8 cellular contexts compared by ENCODE assay signal in genomic region chr3:184040010-184040409, GRCh38. TPM values are rescaled to one million over a fixed set of nuclear protein-coding genes. Genes with fewer than 3 reads are reported as not detected.
DNase-seq lines count a peak whose midpoint lies in the region; ATAC-seq and TF ChIP-seq lines count a peak whose summit lies in the region.

No MANE protein-coding gene starts in this region.

- H3K27me3 ChIP-seq in A673 (replicated peaks; ENCODE audit: insufficient read depth, low read depth, low read length, poor library complexity) (peaks cover 24% of the 10 kb centered on the region), PC-9 (ENCODE audit: insufficient read depth, low read depth) (no peaks in the 10 kb centered on the region), smooth muscle cell (ENCODE audit: low read depth) (peaks cover 8% of the 10 kb centered on the region)

- CTCF ChIA-PET in A673 (lab: Charles Lee) (no interaction called here), PC-9 (lab: Charles Lee) (interaction anchor here (0.7 to 1.2 kb wide), 2 partner anchors 34 to 95 kb away, joined by 3 to 4 read pairs; partner anchors contain the start of gene EIF2B5)

- H3K4me2 ChIP-seq in PC-9 (no peak overlapping the region), smooth muscle cell (no peak overlapping the region)

- H3K4me1 ChIP-seq in A673 (ENCODE audit: insufficient read depth, low read length, poor library complexity, severe bottlenecking) = peaks cover 18% of the 10 kb centered on the region
- H3K4me1 ChIP-seq in PC-9 (replicated peaks; ENCODE audit: insufficient read depth) = no peaks in the 10 kb centered on the region
- H3K4me1 ChIP-seq in smooth muscle cell (ENCODE audit: low read depth) = no peaks in the 10 kb centered on the region

- H3K36me3 Mint-ChIP-seq in activated T-cell treated with anti-CD3 and anti-CD28 coated beads, Interleukin-2, amount 50 U/mL, for 4 hours (ENCODE audit: insufficient read depth) = no peaks in the 10 kb centered on the region

- BruUV-seq in A673 (replicated peaks; lab: Mats Ljungman, UMichigan) (no TSS peak), PC-9 (replicated peaks; lab: Mats Ljungman, UMichigan) (no TSS peak)

- intact Hi-C loops in A673 (cut with micrococcal nuclease; ENCODE audit: unreplicated experiment) (no loop called here), PC-9 (cut with micrococcal nuclease; ENCODE audit: unreplicated experiment) (loop anchor here (1.0 to 5.0 kb wide), 5 partner anchors 77 to 247 kb away; partner anchors contain the start of genes ALG3 and EEF1AKMT4)

- no peak for TF ChIP-seq CTCF in A673 (conservative IDR thresholded peaks at IDR 0.05; ENCODE audit: low read depth, low read length)
- peak; percentile 23 for TF ChIP-seq CTCF in GM12874 (IDR thresholded peaks at IDR 0.05; ENCODE audit: insufficient read depth, low read depth, low read length)
- TF ChIP-seq CTCF in PC-9 (conservative IDR thresholded peaks at IDR 0.05) = peak; percentile 84
- peak; percentile 56 for TF ChIP-seq CTCF in fibroblast of pulmonary artery (IDR thresholded peaks at IDR 0.05; ENCODE audit: low read length, missing control alignments)
- no peak for TF ChIP-seq CTCF in smooth muscle cell (IDR thresholded peaks at IDR 0.05; ENCODE audit: borderline replicate concordance, insufficient read depth, poor library complexity, severe bottlenecking)

- H3K4me1 Mint-ChIP-seq in activated T-cell treated with anti-CD3 and anti-CD28 coated beads, Interleukin-2, amount 50 U/mL, for 4 hours (ENCODE audit: low read depth) = no peaks in the 10 kb centered on the region

- no peak overlapping the region for H3K9ac ChIP-seq in smooth muscle cell (ENCODE audit: low read depth)

- no peak for ATAC-seq in activated T-cell treated with anti-CD3 and anti-CD28 coated beads, Interleukin-2, amount 50 U/mL, for 4 hours

- H3K4me3 Mint-ChIP-seq in activated T-cell treated with anti-CD3 and anti-CD28 coated beads, Interleukin-2, amount 50 U/mL, for 4 hours = no peak overlapping the region

- H2AFZ ChIP-seq in PC-9 (no peak overlapping the region), smooth muscle cell (ENCODE audit: low read depth) (no peak overlapping the region)

- H3K79me2 ChIP-seq in PC-9 (ENCODE audit: low read depth) (no peaks in the 10 kb centered on the region), smooth muscle cell (ENCODE audit: low read depth) (no peaks in the 10 kb centered on the region)

- WGBS in smooth muscle cell (ENCODE audit: low lambda C conversion rate) = 67% methylated on average over 3 of the region's 3 CpGs

- no peaks in the 10 kb centered on the region for H3F3A ChIP-seq in PC-9 (ENCODE audit: insufficient read depth, low read depth)
- H3F3A ChIP-seq in smooth muscle cell (ENCODE audit: low read depth) = no peaks in the 10 kb centered on the region

- no peaks in the 10 kb centered on the region for H4K20me1 ChIP-seq in PC-9 (ENCODE audit: insufficient read depth)
- H4K20me1 ChIP-seq in smooth muscle cell (ENCODE audit: low read depth) = no peaks in the 10 kb centered on the region

- POLR2A ChIA-PET in A673 (lab: Charles Lee; ENCODE audit: low non-redundant PET) (no interaction called here), PC-9 (lab: Charles Lee; ENCODE audit: unreplicated experiment) (no interaction called here)

- H3K9me2 ChIP-seq in PC-9 (ENCODE audit: insufficient read depth) = no peaks in the 10 kb centered on the region

- no peaks in the 10 kb centered on the region for H3K9me3 Mint-ChIP-seq in activated T-cell treated with anti-CD3 and anti-CD28 coated beads, Interleukin-2, amount 50 U/mL, for 4 hours

- H3K27ac ChIP-seq in A673 (ENCODE audit: low read depth, low read length, poor library complexity, severe bottlenecking) (no peak overlapping the region), PC-9 (no peak overlapping the region), smooth muscle cell (ENCODE audit: low read depth) (no peak overlapping the region)

- peak; percentile 19 for DNase-seq in A673 (ENCODE audit: low spot score)
- DNase-seq in PC-9 = peak in 1 of 2 experiments; percentile 44
- DNase-seq in fibroblast of pulmonary artery (ENCODE audit: low read depth) = peak; percentile 54
- no peak for DNase-seq in activated T-cell treated with anti-CD3 and anti-CD28 coated beads, Interleukin-2, amount 50 U/mL, for 4 hours
- DNase-seq in stimulated activated CD4-positive, alpha-beta T cell treated with anti-CD3 and anti-CD28 coated beads, Interleukin-4, amount 100 ng/mL, for 4 hours = no peak
- no peak for DNase-seq in smooth muscle cell (lab: John Stamatoyannopoulos, UW; ENCODE audit: unreplicated experiment)
- DNase-seq in T1000 (lab: John Stamatoyannopoulos, UW) = no peak

- H3K9me3 ChIP-seq in A673 (ENCODE audit: low read depth, low read length, poor library complexity, severe bottlenecking) (no peaks in the 10 kb centered on the region), PC-9 (ENCODE audit: insufficient read depth, low read depth) (no peaks in the 10 kb centered on the region), smooth muscle cell (replicated peaks; ENCODE audit: low read depth) (no peaks in the 10 kb centered on the region)

- H3K4me3 ChIP-seq in A673 (ENCODE audit: low read depth, low read length, poor library complexity, severe bottlenecking) (no peak overlapping the region), PC-9 (no peak overlapping the region), fibroblast of pulmonary artery (replicated peaks; ENCODE audit: low read depth, low read length) (no peak overlapping the region), smooth muscle cell (no peak overlapping the region)

- H3K27me3 Mint-ChIP-seq in activated T-cell treated with anti-CD3 and anti-CD28 coated beads, Interleukin-2, amount 50 U/mL, for 4 hours (ENCODE audit: low read depth) = peaks cover 3% of the 10 kb centered on the region

- H3K36me3 ChIP-seq in A673 (ENCODE audit: insufficient read depth, low read length, poor library complexity, severe bottlenecking) (no peaks in the 10 kb centered on the region), PC-9 (ENCODE audit: low read depth) (no peaks in the 10 kb centered on the region), smooth muscle cell (ENCODE audit: low read depth) (no peaks in the 10 kb centered on the region)

RNA-seq across cellular contexts. Expression of gene HTR3D, which starts 8.5 kb away (rescaled TPM):
- total RNA-seq in A673 (2021) (not detected in 2 replicates), PC-9 (2021) (not detected in 2 replicates), smooth muscle cell (not detected in 2 replicates)
- total RNA-seq in activated T-cell treated with anti-CD3 and anti-CD28 coated beads, Interleukin-2, amount 50 U/mL, for 4 hours = not detected
- polyA plus RNA-seq in smooth muscle cell = not detected in 2 replicates

RNA-seq across cellular contexts. Expression of gene HTR3C, which starts 12.8 kb away (rescaled TPM):
- total RNA-seq in A673 (2021) (not detected in 2 replicates), PC-9 (2021) (not detected in 2 replicates), smooth muscle cell (not detected in 2 replicates)
- not detected for total RNA-seq in activated T-cell treated with anti-CD3 and anti-CD28 coated beads, Interleukin-2, amount 50 U/mL, for 4 hours
- polyA plus RNA-seq in smooth muscle cell = not detected in 2 replicates

RNA-seq across cellular contexts. Expression of gene ABCC5, which starts 22.3 kb away (rescaled TPM):
- total RNA-seq in A673 (2021) (30.3 and 32.0 TPM in 2 replicates), PC-9 (2021) (133 and 151 TPM in 2 replicates), smooth muscle cell (20.0 and 24.8 TPM in 2 replicates)
- 10 to 100 TPM; 10.0 to 12.5 (median 12.4) TPM for total RNA-seq in activated T-cell treated with anti-CD3 and anti-CD28 coated beads, Interleukin-2, amount 50 U/mL, for 4 hours
- polyA plus RNA-seq in smooth muscle cell = 18.2 and 18.5 TPM in 2 replicates

RNA-seq across cellular contexts. Expression of gene HTR3E, which starts 56.9 kb away (rescaled TPM):
- total RNA-seq in A673 (2021) (not detected in 2 replicates), PC-9 (2021) (not detected in 2 replicates), smooth muscle cell (not detected in 2 replicates)
- not detected for total RNA-seq in activated T-cell treated with anti-CD3 and anti-CD28 coated beads, Interleukin-2, amount 50 U/mL, for 4 hours
- polyA plus RNA-seq in smooth muscle cell = not detected in 2 replicates

Comparison
In these comparisons a context has a peak if more than half of its experiments do, and no peak if none do; other contexts are left out.
1. DNase-seq: peak in A673 (single experiment) and fibroblast of pulmonary artery (single experiment); none in activated T-cell treated with anti-CD3 and anti-CD28 coated beads, Interleukin-2, amount 50 U/mL, for 4 hours (single experiment), stimulated activated CD4-positive, alpha-beta T cell treated with anti-CD3 and anti-CD28 coated beads, Interleukin-4, amount 100 ng/mL, for 4 hours (0 of 2), smooth muscle cell (single experiment) and T1000 (single experiment).
2. CTCF ChIP-seq: peak in GM12874 (single experiment), PC-9 (single experiment) and fibroblast of pulmonary artery (single experiment); none in A673 (single experiment) and smooth muscle cell (single experiment).